1 cellular context compared by ENCODE assay signal in the genomic region with DNA sequence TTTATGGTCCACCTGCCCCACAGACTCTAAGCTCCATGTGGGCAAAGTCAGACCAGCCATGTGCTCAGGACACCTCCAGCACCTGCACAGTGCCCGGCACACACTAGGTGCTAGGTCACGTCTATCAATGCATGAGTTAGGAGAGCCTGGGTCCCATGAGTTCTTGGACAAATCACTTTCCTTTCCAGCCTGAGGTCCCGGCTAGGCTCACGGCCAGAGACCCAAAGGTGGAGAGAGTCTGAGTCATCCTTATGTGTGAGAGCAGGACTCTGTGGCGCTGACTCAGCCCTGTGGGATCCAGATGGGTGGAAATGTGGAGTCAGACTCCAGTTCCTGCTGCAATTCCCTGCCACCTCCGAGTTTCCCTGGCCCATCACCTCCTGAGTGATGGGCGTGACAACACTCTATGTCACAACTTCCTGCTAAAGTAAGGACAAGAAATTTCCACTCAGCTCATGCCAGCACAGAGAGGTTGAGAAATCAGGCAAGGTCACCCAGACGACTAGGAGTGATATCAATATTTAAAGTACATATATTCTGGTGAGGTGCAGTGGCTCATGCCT.
A peak's percentile ranks its signal among the peaks of the same experiment; 100 is the strongest.
TF ChIP-seq lines count a peak whose summit lies in the region.

No MANE protein-coding gene starts in this region.

TF ChIP-seq in HepG2, 621 proteins besides CTCF, POLR2A, EP300 and RAD21 (continued from another document and continues in another):
- TF ChIP-seq, protein P1, sequence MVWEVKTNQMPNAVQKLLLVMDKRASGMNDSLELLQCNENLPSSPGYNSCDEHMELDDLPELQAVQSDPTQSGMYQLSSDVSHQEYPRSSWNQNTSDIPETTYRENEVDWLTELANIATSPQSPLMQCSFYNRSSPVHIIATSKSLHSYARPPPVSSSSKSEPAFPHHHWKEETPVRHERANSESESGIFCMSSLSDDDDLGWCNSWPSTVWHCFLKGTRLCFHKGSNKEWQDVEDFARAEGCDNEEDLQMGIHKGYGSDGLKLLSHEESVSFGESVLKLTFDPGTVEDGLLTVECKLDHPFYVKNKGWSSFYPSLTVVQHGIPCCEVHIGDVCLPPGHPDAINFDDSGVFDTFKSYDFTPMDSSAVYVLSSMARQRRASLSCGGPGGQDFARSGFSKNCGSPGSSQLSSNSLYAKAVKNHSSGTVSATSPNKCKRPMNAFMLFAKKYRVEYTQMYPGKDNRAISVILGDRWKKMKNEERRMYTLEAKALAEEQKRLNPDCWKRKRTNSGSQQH (CRISPR knock-in tag; IDR thresholded peaks at IDR 0.05; ENCODE audit: low read depth) = no peak
- TF ChIP-seq, protein P2, sequence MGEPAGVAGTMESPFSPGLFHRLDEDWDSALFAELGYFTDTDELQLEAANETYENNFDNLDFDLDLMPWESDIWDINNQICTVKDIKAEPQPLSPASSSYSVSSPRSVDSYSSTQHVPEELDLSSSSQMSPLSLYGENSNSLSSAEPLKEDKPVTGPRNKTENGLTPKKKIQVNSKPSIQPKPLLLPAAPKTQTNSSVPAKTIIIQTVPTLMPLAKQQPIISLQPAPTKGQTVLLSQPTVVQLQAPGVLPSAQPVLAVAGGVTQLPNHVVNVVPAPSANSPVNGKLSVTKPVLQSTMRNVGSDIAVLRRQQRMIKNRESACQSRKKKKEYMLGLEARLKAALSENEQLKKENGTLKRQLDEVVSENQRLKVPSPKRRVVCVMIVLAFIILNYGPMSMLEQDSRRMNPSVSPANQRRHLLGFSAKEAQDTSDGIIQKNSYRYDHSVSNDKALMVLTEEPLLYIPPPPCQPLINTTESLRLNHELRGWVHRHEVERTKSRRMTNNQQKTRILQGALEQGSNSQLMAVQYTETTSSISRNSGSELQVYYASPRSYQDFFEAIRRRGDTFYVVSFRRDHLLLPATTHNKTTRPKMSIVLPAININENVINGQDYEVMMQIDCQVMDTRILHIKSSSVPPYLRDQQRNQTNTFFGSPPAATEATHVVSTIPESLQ (CRISPR knock-in tag; conservative IDR thresholded peaks at IDR 0.05) = no peak
- TF ChIP-seq PHB2 (IDR thresholded peaks at IDR 0.05; ENCODE audit: partially characterized antibody) (no peak), CREM (IDR thresholded peaks at IDR 0.05) (no peak), CREM (CRISPR knock-in tag; IDR thresholded peaks at IDR 0.05) (no peak), XBP1 (CRISPR knock-in tag; IDR thresholded peaks at IDR 0.05) (no peak), ZNF83 (CRISPR knock-in tag; IDR thresholded peaks at IDR 0.05; ENCODE audit: borderline replicate concordance) (no peak), NFE2L2 (IDR thresholded peaks at IDR 0.05; ENCODE audit: low read length) (peak; percentile 55; the same call in 1 of the 2 replicates), IRX3 (CRISPR knock-in tag; IDR thresholded peaks at IDR 0.05; ENCODE audit: borderline replicate concordance, low read depth) (no peak), ZNF234 (CRISPR knock-in tag; conservative IDR thresholded peaks at IDR 0.05) (no peak), ZNF432 (CRISPR knock-in tag; IDR thresholded peaks at IDR 0.05; ENCODE audit: borderline replicate concordance) (no peak), PRPF4 (IDR thresholded peaks at IDR 0.05; ENCODE audit: low read depth, low read length, poor library complexity, severe bottlenecking) (no peak), PAF1 (CRISPR knock-in tag; IDR thresholded peaks at IDR 0.05) (no peak), NR1H2 (CRISPR knock-in tag; IDR thresholded peaks at IDR 0.05; ENCODE audit: borderline replicate concordance, low read depth) (no peak), DMAP1 (CRISPR knock-in tag; IDR thresholded peaks at IDR 0.05) (no peak), IKZF1 (IDR thresholded peaks at IDR 0.05) (no peak), DR1 (CRISPR knock-in tag; IDR thresholded peaks at IDR 0.05) (no peak), HOXA5 (CRISPR knock-in tag; IDR thresholded peaks at IDR 0.05) (peak; percentile 34; the same call in 1 of the 2 replicates), SCMH1 (CRISPR knock-in tag; IDR thresholded peaks at IDR 0.05; ENCODE audit: borderline replicate concordance) (no peak), ZNF749 (CRISPR knock-in tag; IDR thresholded peaks at IDR 0.05; ENCODE audit: borderline replicate concordance) (no peak), ETV5 (CRISPR knock-in tag; IDR thresholded peaks at IDR 0.05; ENCODE audit: borderline replicate concordance) (peak; percentile 57; the same call in 1 of the 2 replicates), TCF12 (IDR thresholded peaks at IDR 0.05) (no peak), TCF12 (CRISPR knock-in tag; IDR thresholded peaks at IDR 0.05) (no peak), ZNF232 (CRISPR knock-in tag; IDR thresholded peaks at IDR 0.05; ENCODE audit: borderline replicate concordance) (no peak), ZNF34 (CRISPR knock-in tag; IDR thresholded peaks at IDR 0.05; ENCODE audit: borderline replicate concordance) (no peak), ZNF10 (CRISPR knock-in tag; IDR thresholded peaks at IDR 0.05; ENCODE audit: borderline replicate concordance, low read depth) (no peak), ZNF317 (CRISPR knock-in tag; IDR thresholded peaks at IDR 0.05) (no peak), WIZ (CRISPR knock-in tag; IDR thresholded peaks at IDR 0.05) (no peak), ZNF329 (CRISPR knock-in tag; IDR thresholded peaks at IDR 0.05; ENCODE audit: low read depth) (no peak), HIVEP1 (CRISPR knock-in tag; IDR thresholded peaks at IDR 0.05) (no peak), MAZ (IDR thresholded peaks at IDR 0.05; ENCODE audit: borderline replicate concordance, low read depth, low read length) (no peak), MAZ (CRISPR knock-in tag; IDR thresholded peaks at IDR 0.05; ENCODE audit: low read depth) (no peak), SRY (CRISPR knock-in tag; IDR thresholded peaks at IDR 0.05) (no peak), GABPB1 (CRISPR knock-in tag; IDR thresholded peaks at IDR 0.05) (peak; percentile 59), MTF2 (CRISPR knock-in tag; IDR thresholded peaks at IDR 0.05; ENCODE audit: borderline replicate concordance) (no peak), KLF11 (CRISPR knock-in tag; IDR thresholded peaks at IDR 0.05) (no peak), GTF2F1 (IDR thresholded peaks at IDR 0.05; ENCODE audit: low read length) (no peak), SIX1 (CRISPR knock-in tag; IDR thresholded peaks at IDR 0.05; ENCODE audit: borderline replicate concordance) (no peak), ZNF264 (CRISPR knock-in tag; IDR thresholded peaks at IDR 0.05) (no peak), ZNF678 (CRISPR knock-in tag; IDR thresholded peaks at IDR 0.05) (no peak), HCFC1 (IDR thresholded peaks at IDR 0.05; ENCODE audit: low read depth, low read length) (no peak), ASH2L (IDR thresholded peaks at IDR 0.05; ENCODE audit: insufficient read length, low read depth, low read length) (no peak), ZBTB8A (CRISPR knock-in tag; IDR thresholded peaks at IDR 0.05; ENCODE audit: borderline replicate concordance, low read depth) (no peak)
- TF ChIP-seq, protein P3, sequence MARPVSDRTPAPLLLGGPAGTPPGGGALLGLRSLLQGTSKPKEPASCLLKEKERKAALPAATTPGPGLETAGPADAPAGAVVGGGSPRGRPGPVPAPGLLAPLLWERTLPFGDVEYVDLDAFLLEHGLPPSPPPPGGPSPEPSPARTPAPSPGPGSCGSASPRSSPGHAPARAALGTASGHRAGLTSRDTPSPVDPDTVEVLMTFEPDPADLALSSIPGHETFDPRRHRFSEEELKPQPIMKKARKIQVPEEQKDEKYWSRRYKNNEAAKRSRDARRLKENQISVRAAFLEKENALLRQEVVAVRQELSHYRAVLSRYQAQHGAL (CRISPR knock-in tag; IDR thresholded peaks at IDR 0.05; ENCODE audit: not compliant biosample characterization) = no peak
- TF ChIP-seq, protein P4, sequence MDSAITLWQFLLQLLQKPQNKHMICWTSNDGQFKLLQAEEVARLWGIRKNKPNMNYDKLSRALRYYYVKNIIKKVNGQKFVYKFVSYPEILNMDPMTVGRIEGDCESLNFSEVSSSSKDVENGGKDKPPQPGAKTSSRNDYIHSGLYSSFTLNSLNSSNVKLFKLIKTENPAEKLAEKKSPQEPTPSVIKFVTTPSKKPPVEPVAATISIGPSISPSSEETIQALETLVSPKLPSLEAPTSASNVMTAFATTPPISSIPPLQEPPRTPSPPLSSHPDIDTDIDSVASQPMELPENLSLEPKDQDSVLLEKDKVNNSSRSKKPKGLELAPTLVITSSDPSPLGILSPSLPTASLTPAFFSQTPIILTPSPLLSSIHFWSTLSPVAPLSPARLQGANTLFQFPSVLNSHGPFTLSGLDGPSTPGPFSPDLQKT (CRISPR knock-in tag; IDR thresholded peaks at IDR 0.05; ENCODE audit: borderline replicate concordance) = no peak
- TF ChIP-seq, protein P5, sequence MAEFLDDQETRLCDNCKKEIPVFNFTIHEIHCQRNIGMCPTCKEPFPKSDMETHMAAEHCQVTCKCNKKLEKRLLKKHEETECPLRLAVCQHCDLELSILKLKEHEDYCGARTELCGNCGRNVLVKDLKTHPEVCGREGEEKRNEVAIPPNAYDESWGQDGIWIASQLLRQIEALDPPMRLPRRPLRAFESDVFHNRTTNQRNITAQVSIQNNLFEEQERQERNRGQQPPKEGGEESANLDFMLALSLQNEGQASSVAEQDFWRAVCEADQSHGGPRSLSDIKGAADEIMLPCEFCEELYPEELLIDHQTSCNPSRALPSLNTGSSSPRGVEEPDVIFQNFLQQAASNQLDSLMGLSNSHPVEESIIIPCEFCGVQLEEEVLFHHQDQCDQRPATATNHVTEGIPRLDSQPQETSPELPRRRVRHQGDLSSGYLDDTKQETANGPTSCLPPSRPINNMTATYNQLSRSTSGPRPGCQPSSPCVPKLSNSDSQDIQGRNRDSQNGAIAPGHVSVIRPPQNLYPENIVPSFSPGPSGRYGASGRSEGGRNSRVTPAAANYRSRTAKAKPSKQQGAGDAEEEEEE (CRISPR knock-in tag; IDR thresholded peaks at IDR 0.05; ENCODE audit: borderline replicate concordance) = no peak
- TF ChIP-seq, protein P6, sequence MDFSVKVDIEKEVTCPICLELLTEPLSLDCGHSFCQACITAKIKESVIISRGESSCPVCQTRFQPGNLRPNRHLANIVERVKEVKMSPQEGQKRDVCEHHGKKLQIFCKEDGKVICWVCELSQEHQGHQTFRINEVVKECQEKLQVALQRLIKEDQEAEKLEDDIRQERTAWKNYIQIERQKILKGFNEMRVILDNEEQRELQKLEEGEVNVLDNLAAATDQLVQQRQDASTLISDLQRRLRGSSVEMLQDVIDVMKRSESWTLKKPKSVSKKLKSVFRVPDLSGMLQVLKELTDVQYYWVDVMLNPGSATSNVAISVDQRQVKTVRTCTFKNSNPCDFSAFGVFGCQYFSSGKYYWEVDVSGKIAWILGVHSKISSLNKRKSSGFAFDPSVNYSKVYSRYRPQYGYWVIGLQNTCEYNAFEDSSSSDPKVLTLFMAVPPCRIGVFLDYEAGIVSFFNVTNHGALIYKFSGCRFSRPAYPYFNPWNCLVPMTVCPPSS (IDR thresholded peaks at IDR 0.05) = no peak
- TF ChIP-seq, protein P7, sequence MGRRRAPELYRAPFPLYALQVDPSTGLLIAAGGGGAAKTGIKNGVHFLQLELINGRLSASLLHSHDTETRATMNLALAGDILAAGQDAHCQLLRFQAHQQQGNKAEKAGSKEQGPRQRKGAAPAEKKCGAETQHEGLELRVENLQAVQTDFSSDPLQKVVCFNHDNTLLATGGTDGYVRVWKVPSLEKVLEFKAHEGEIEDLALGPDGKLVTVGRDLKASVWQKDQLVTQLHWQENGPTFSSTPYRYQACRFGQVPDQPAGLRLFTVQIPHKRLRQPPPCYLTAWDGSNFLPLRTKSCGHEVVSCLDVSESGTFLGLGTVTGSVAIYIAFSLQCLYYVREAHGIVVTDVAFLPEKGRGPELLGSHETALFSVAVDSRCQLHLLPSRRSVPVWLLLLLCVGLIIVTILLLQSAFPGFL (CRISPR knock-in tag; IDR thresholded peaks at IDR 0.05) = no peak
- TF ChIP-seq, protein P8, sequence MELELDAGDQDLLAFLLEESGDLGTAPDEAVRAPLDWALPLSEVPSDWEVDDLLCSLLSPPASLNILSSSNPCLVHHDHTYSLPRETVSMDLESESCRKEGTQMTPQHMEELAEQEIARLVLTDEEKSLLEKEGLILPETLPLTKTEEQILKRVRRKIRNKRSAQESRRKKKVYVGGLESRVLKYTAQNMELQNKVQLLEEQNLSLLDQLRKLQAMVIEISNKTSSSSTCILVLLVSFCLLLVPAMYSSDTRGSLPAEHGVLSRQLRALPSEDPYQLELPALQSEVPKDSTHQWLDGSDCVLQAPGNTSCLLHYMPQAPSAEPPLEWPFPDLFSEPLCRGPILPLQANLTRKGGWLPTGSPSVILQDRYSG (CRISPR knock-in tag; IDR thresholded peaks at IDR 0.05) = no peak
- TF ChIP-seq, protein P9, sequence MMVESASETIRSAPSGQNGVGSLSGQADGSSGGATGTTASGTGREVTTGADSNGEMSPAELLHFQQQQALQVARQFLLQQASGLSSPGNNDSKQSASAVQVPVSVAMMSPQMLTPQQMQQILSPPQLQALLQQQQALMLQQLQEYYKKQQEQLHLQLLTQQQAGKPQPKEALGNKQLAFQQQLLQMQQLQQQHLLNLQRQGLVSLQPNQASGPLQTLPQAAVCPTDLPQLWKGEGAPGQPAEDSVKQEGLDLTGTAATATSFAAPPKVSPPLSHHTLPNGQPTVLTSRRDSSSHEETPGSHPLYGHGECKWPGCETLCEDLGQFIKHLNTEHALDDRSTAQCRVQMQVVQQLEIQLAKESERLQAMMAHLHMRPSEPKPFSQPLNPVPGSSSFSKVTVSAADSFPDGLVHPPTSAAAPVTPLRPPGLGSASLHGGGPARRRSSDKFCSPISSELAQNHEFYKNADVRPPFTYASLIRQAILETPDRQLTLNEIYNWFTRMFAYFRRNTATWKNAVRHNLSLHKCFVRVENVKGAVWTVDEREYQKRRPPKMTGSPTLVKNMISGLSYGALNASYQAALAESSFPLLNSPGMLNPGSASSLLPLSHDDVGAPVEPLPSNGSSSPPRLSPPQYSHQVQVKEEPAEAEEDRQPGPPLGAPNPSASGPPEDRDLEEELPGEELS (CRISPR knock-in tag; IDR thresholded peaks at IDR 0.05) = no peak
- TF ChIP-seq, protein P10, sequence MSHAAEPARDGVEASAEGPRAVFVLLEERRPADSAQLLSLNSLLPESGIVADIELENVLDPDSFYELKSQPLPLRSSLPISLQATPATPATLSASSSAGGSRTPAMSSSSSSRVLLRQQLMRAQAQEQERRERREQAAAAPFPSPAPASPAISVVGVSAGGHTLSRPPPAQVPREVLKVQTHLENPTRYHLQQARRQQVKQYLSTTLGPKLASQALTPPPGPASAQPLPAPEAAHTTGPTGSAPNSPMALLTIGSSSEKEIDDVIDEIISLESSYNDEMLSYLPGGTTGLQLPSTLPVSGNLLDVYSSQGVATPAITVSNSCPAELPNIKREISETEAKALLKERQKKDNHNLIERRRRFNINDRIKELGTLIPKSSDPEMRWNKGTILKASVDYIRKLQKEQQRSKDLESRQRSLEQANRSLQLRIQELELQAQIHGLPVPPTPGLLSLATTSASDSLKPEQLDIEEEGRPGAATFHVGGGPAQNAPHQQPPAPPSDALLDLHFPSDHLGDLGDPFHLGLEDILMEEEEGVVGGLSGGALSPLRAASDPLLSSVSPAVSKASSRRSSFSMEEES (CRISPR knock-in tag; IDR thresholded peaks at IDR 0.05) = no peak
- TF ChIP-seq, protein P11, sequence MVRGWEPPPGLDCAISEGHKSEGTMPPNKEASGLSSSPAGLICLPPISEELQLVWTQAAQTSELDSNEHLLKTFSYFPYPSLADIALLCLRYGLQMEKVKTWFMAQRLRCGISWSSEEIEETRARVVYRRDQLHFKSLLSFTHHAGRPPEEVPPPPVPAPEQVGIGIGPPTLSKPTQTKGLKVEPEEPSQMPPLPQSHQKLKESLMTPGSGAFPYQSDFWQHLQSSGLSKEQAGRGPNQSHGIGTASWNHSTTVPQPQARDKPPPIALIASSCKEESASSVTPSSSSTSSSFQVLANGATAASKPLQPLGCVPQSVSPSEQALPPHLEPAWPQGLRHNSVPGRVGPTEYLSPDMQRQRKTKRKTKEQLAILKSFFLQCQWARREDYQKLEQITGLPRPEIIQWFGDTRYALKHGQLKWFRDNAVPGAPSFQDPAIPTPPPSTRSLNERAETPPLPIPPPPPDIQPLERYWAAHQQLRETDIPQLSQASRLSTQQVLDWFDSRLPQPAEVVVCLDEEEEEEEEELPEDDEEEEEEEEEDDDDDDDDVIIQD (CRISPR knock-in tag; IDR thresholded peaks at IDR 0.05; ENCODE audit: low read depth) = no peak
